1 cellular context compared by ENCODE assay signal in the genomic region with DNA sequence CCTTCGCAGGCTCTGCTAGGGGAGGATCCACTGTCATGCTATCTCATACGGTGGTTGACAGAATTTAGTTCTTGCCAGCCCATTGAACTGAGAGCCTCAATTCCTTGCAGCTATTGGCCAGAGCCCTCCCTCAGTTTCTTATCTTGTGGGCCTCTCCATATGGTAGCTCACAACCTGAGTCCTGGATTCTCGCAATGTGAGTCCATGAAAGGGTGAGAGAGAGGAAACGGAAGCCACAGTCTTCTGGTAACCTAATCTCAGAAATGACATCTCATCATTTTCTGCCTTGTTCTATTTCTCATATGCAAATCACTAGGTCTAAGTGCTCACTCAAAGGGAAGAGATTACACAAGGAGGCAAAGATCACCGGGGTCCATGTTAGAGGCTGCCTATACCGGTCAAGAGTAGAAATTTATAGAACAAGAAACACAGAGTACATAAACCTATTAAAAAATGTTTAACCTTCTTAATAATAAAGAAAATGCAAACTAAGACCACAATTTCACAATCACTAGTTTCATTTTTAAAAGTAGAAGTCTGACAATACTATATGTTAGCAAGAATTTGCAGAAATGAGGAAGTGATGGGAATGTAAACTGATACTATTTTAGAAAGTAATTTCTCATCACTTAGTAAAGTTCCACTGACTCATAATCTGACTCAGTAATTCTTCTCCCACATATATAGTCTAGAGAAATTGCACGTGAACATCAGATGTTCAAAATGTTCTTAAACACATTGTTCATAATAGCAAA.
TF ChIP-seq lines count a peak whose summit lies in the region.

No MANE protein-coding gene starts in this region.

TF ChIP-seq in SK-N-SH, 30 proteins besides CTCF, POLR2A, EP300 and RAD21 (continued from another document):
- TF ChIP-seq MEF2A (IDR thresholded peaks at IDR 0.05; ENCODE audit: borderline replicate concordance, low read depth) = peak; percentile 27; the same call in 1 of the 2 replicates
- TF ChIP-seq JUND (IDR thresholded peaks at IDR 0.05) = peak; percentile 57
- TF ChIP-seq NRF1 (IDR thresholded peaks at IDR 0.05; ENCODE audit: low read depth, low read length) = no peak
- no peak for TF ChIP-seq SIN3A (IDR thresholded peaks at IDR 0.05; ENCODE audit: borderline replicate concordance, low read depth, low read length)
- TF ChIP-seq TEAD4 (IDR thresholded peaks at IDR 0.05; ENCODE audit: borderline replicate concordance, insufficient read depth) = no peak
- TF ChIP-seq ELF1 (IDR thresholded peaks at IDR 0.05) = peak; percentile 53; the same call in 1 of the 2 replicates
- TF ChIP-seq, protein P1, sequence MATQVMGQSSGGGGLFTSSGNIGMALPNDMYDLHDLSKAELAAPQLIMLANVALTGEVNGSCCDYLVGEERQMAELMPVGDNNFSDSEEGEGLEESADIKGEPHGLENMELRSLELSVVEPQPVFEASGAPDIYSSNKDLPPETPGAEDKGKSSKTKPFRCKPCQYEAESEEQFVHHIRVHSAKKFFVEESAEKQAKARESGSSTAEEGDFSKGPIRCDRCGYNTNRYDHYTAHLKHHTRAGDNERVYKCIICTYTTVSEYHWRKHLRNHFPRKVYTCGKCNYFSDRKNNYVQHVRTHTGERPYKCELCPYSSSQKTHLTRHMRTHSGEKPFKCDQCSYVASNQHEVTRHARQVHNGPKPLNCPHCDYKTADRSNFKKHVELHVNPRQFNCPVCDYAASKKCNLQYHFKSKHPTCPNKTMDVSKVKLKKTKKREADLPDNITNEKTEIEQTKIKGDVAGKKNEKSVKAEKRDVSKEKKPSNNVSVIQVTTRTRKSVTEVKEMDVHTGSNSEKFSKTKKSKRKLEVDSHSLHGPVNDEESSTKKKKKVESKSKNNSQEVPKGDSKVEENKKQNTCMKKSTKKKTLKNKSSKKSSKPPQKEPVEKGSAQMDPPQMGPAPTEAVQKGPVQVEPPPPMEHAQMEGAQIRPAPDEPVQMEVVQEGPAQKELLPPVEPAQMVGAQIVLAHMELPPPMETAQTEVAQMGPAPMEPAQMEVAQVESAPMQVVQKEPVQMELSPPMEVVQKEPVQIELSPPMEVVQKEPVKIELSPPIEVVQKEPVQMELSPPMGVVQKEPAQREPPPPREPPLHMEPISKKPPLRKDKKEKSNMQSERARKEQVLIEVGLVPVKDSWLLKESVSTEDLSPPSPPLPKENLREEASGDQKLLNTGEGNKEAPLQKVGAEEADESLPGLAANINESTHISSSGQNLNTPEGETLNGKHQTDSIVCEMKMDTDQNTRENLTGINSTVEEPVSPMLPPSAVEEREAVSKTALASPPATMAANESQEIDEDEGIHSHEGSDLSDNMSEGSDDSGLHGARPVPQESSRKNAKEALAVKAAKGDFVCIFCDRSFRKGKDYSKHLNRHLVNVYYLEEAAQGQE (IDR thresholded peaks at IDR 0.05; ENCODE audit: low read depth, low read length) = no peak
- TF ChIP-seq TAF1 (IDR thresholded peaks at IDR 0.05; ENCODE audit: borderline replicate concordance, low read depth, low read length) = no peak
- no peak for TF ChIP-seq CHD2 (IDR thresholded peaks at IDR 0.05; ENCODE audit: low read length, partially characterized antibody)
- TF ChIP-seq, protein P2, sequence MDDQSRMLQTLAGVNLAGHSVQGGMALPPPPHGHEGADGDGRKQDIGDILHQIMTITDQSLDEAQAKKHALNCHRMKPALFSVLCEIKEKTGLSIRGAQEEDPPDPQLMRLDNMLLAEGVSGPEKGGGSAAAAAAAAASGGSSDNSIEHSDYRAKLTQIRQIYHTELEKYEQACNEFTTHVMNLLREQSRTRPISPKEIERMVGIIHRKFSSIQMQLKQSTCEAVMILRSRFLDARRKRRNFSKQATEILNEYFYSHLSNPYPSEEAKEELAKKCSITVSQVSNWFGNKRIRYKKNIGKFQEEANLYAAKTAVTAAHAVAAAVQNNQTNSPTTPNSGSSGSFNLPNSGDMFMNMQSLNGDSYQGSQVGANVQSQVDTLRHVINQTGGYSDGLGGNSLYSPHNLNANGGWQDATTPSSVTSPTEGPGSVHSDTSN (IDR thresholded peaks at IDR 0.05) = peak; percentile 30; the same call in 1 of the 2 replicates
- TF ChIP-seq RXRA (IDR thresholded peaks at IDR 0.05; ENCODE audit: borderline replicate concordance, low read depth) = no peak
- no peak for TF ChIP-seq RFX5 (IDR thresholded peaks at IDR 0.05; ENCODE audit: low read length)
- TF ChIP-seq, protein P3, sequence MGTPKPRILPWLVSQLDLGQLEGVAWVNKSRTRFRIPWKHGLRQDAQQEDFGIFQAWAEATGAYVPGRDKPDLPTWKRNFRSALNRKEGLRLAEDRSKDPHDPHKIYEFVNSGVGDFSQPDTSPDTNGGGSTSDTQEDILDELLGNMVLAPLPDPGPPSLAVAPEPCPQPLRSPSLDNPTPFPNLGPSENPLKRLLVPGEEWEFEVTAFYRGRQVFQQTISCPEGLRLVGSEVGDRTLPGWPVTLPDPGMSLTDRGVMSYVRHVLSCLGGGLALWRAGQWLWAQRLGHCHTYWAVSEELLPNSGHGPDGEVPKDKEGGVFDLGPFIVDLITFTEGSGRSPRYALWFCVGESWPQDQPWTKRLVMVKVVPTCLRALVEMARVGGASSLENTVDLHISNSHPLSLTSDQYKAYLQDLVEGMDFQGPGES (IDR thresholded peaks at IDR 0.05; ENCODE audit: low read depth, low read length) = no peak
- TF ChIP-seq, protein P4, sequence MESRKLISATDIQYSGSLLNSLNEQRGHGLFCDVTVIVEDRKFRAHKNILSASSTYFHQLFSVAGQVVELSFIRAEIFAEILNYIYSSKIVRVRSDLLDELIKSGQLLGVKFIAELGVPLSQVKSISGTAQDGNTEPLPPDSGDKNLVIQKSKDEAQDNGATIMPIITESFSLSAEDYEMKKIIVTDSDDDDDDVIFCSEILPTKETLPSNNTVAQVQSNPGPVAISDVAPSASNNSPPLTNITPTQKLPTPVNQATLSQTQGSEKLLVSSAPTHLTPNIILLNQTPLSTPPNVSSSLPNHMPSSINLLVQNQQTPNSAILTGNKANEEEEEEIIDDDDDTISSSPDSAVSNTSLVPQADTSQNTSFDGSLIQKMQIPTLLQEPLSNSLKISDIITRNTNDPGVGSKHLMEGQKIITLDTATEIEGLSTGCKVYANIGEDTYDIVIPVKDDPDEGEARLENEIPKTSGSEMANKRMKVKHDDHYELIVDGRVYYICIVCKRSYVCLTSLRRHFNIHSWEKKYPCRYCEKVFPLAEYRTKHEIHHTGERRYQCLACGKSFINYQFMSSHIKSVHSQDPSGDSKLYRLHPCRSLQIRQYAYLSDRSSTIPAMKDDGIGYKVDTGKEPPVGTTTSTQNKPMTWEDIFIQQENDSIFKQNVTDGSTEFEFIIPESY (IDR thresholded peaks at IDR 0.05; ENCODE audit: borderline replicate concordance, low read depth) = no peak
- TF ChIP-seq FOSL2 (IDR thresholded peaks at IDR 0.05; ENCODE audit: borderline replicate concordance, low read depth) = peak; percentile 77
TF ChIP-seq in SK-N-SH: peak in this region for 7.
